ENCODE assay signal across 1 cellular context in genomic region chr15:78280289-78281072, GRCh38.
TF ChIP-seq lines count a peak whose summit lies in the region.

No MANE protein-coding gene starts in this region.

TF ChIP-seq in SK-N-SH treated with all-trans-retinoic acid at 6 μM for 48 hours, 23 proteins besides CTCF, POLR2A, EP300 and RAD21 (continued from another document):
- TF ChIP-seq OSR1 (CRISPR knock-in tag; IDR thresholded peaks at IDR 0.05): no peak
- TF ChIP-seq CSRNP3 (CRISPR knock-in tag; IDR thresholded peaks at IDR 0.05): no peak
- no peak for TF ChIP-seq ZFP30 (CRISPR knock-in tag; IDR thresholded peaks at IDR 0.05)
- no peak for TF ChIP-seq ISL1 (CRISPR knock-in tag; IDR thresholded peaks at IDR 0.05)
- no peak for TF ChIP-seq POU6F1 (CRISPR knock-in tag; IDR thresholded peaks at IDR 0.05; ENCODE audit: borderline replicate concordance, low read depth)
- TF ChIP-seq SNAI2 (CRISPR knock-in tag; IDR thresholded peaks at IDR 0.05): no peak
- no peak for TF ChIP-seq ZNF70 (CRISPR knock-in tag; IDR thresholded peaks at IDR 0.05)
- no peak for TF ChIP-seq CSDC2 (CRISPR knock-in tag; IDR thresholded peaks at IDR 0.05)
- TF ChIP-seq ZNF8 (CRISPR knock-in tag; IDR thresholded peaks at IDR 0.05): no peak
- no peak for TF ChIP-seq PPARA (CRISPR knock-in tag; IDR thresholded peaks at IDR 0.05; ENCODE audit: borderline replicate concordance)
- TF ChIP-seq ZFP3 (CRISPR knock-in tag; IDR thresholded peaks at IDR 0.05): no peak
